9 cellular contexts compared by ENCODE assay signal in genomic region chr3:44584646-44585501, GRCh38. TPM values are rescaled to one million over a fixed set of nuclear protein-coding genes. Genes with fewer than 3 reads are reported as not detected.
DNase-seq lines count a peak whose midpoint lies in the region; ATAC-seq and TF ChIP-seq lines count a peak whose summit lies in the region.
"Had no signal": no experiment of that assay in that cellular context is flagged by ENCODE, and none has a peak within 500 bp of the region (broad histone marks: within the 10 kb centered on the region; RNA-seq: fewer than 3 reads in every experiment).

ZNF660 (plus strand) TSS chr3:44584964; CDS start chr3:44594194, 9,230 bp downstream.

- peak; percentile 72 for ATAC-seq in HG03159 (IDR thresholded peaks at IDR 0.05; ENCODE audit: unreplicated experiment)
- ATAC-seq in left lobe of liver = peak; percentile 69
- no peak for ATAC-seq in HG03457 (IDR thresholded peaks at IDR 0.05; ENCODE audit: unreplicated experiment)

- WGBS in spleen, 5 donors = 2 to 4% (median 3%) methylated on average over 25 to 41 of the region's 41 CpGs

- H3K4me3 Mint-ChIP-seq in activated CD4-positive, alpha-beta T cell treated with anti-CD3 and anti-CD28 coated beads, Interleukin-2, amount 10 ng/mL, durations not matched to agents 24 days and 14 days = peak within 1 kb of the TSS; percentile 7
- no peak within 1 kb of the TSS for H3K4me3 Mint-ChIP-seq in activated CD4-positive, alpha-beta T cell treated with anti-CD3 and anti-CD28 coated beads, Interleukin-2, amount 10 ng/mL, durations not matched to agents 7 days and 5 days

- peak within 1 kb of the TSS; percentile 75 for H3K27ac ChIP-seq in OCI-LY3 (ENCODE audit: low read length)
- peak within 1 kb of the TSS; percentile 30 for H3K27ac ChIP-seq in duodenal mucosa (ENCODE audit: low read depth, low read length)
- H3K27ac ChIP-seq in spleen = peak within 1 kb of the TSS; percentile 37 to 78 (median 72)
- H3K27ac ChIP-seq: epithelial cell of prostate had no signal

- peak within 1 kb of the TSS; percentile 45 for H3K4me2 ChIP-seq in OCI-LY3 (ENCODE audit: low read length)

- no peak within 1 kb of the TSS; the same call in 1 of the 2 replicates for H2AFZ ChIP-seq in OCI-LY3 (ENCODE audit: low read depth, low read length)

- no peaks in the 10 kb centered on the region for H4K20me1 ChIP-seq in OCI-LY3 (ENCODE audit: insufficient read depth, low read length)

- no peaks in the 10 kb centered on the region for H3K36me3 Mint-ChIP-seq in activated CD4-positive, alpha-beta T cell treated with anti-CD3 and anti-CD28 coated beads, Interleukin-2, amount 10 ng/mL, durations not matched to agents 24 days and 14 days (ENCODE audit: low read depth)
- peaks cover 3% of the 10 kb centered on the region for H3K36me3 Mint-ChIP-seq in activated CD4-positive, alpha-beta T cell treated with anti-CD3 and anti-CD28 coated beads, Interleukin-2, amount 10 ng/mL, durations not matched to agents 7 days and 5 days (ENCODE audit: low read depth)

- peaks cover 19% of the 10 kb centered on the region for H3K4me1 ChIP-seq in OCI-LY3 (ENCODE audit: low read length)
- H3K4me1 ChIP-seq in duodenal mucosa (ENCODE audit: control insufficient read depth in 1 of 2, insufficient read depth in 2 of 2, low read length in 2 of 2) = peaks cover 0 to 4% of the 10 kb centered on the region in 2 donors
- H3K4me1 ChIP-seq in spleen = peaks cover 0 to 24% (median 9%) of the 10 kb centered on the region in 6 donors

- H3K79me2 ChIP-seq in OCI-LY3 (ENCODE audit: low read length) = no peaks in the 10 kb centered on the region

- H3K27me3 Mint-ChIP-seq in activated CD4-positive, alpha-beta T cell treated with anti-CD3 and anti-CD28 coated beads, Interleukin-2, amount 10 ng/mL, durations not matched to agents 24 days and 14 days = peaks cover 13% of the 10 kb centered on the region
- peaks cover 17% of the 10 kb centered on the region for H3K27me3 Mint-ChIP-seq in activated CD4-positive, alpha-beta T cell treated with anti-CD3 and anti-CD28 coated beads, Interleukin-2, amount 10 ng/mL, durations not matched to agents 7 days and 5 days

- no peak for TF ChIP-seq CTCF in OCI-LY3 (IDR thresholded peaks at IDR 0.05; ENCODE audit: low read depth, low read length)
- TF ChIP-seq CTCF in spleen (IDR thresholded peaks at IDR 0.05 in 8 of 11, conservative IDR thresholded peaks at IDR 0.05 in 3 of 11) = no peak

- no peak within 1 kb of the TSS for H3K27ac Mint-ChIP-seq in activated CD4-positive, alpha-beta T cell treated with anti-CD3 and anti-CD28 coated beads, Interleukin-2, amount 10 ng/mL, durations not matched to agents 24 days and 14 days
- H3K27ac Mint-ChIP-seq in activated CD4-positive, alpha-beta T cell treated with anti-CD3 and anti-CD28 coated beads, Interleukin-2, amount 10 ng/mL, durations not matched to agents 7 days and 5 days = no peak within 1 kb of the TSS

- DNase-seq in activated CD4-positive, alpha-beta T cell treated with anti-CD3 and anti-CD28 coated beads, Interleukin-2, amount 10 ng/mL, durations not matched to agents 24 days and 14 days = no peak
- no peak for DNase-seq in activated CD4-positive, alpha-beta T cell treated with anti-CD3 and anti-CD28 coated beads, Interleukin-2, amount 10 ng/mL, durations not matched to agents 7 days and 5 days
- DNase-seq in left lobe of liver (ENCODE audit: low spot score) (no peak), spleen (peak; percentile 79)

- TF ChIP-seq POLR2A in spleen (IDR thresholded peaks at IDR 0.05) = no peak

- H3K9me3 Mint-ChIP-seq in activated CD4-positive, alpha-beta T cell treated with anti-CD3 and anti-CD28 coated beads, Interleukin-2, amount 10 ng/mL, durations not matched to agents 24 days and 14 days = peaks cover 43% of the 10 kb centered on the region
- H3K9me3 Mint-ChIP-seq in activated CD4-positive, alpha-beta T cell treated with anti-CD3 and anti-CD28 coated beads, Interleukin-2, amount 10 ng/mL, durations not matched to agents 7 days and 5 days = peaks cover 34% of the 10 kb centered on the region

- peak within 1 kb of the TSS; percentile 18; the same call in 1 of the 2 replicates for H3K4me3 ChIP-seq in OCI-LY3 (ENCODE audit: low read length)
- H3K4me3 ChIP-seq in duodenal mucosa (ENCODE audit: low read depth in 1 of 2, low read length in 2 of 2) = peak within 1 kb of the TSS; percentile 73 to 78
- H3K4me3 ChIP-seq in spleen = peak within 1 kb of the TSS; percentile 35 to 68 (median 48)

- no peaks in the 10 kb centered on the region for H3K36me3 ChIP-seq in OCI-LY3 (replicated peaks; ENCODE audit: low read depth, low read length)
- H3K36me3 ChIP-seq in duodenal mucosa (ENCODE audit: control insufficient read depth in 1 of 2, insufficient read depth in 2 of 2, low read length in 2 of 2) = peaks cover 0 to 2% of the 10 kb centered on the region in 2 donors
- H3K36me3 ChIP-seq in spleen = peaks cover 0 to 27% (median 12%) of the 10 kb centered on the region in 6 donors

- H3K27me3 ChIP-seq in OCI-LY3 (ENCODE audit: low read depth, low read length) = no peaks in the 10 kb centered on the region
- no peaks in the 10 kb centered on the region for H3K27me3 ChIP-seq in duodenal mucosa (ENCODE audit: control insufficient read depth in 1 of 2, insufficient read depth in 2 of 2, low read length in 2 of 2)
- peaks cover 0 to 16% (median 0%) of the 10 kb centered on the region in 7 donors for H3K27me3 ChIP-seq in spleen (replicated peaks in 1 of 7)

- H3K9me3 ChIP-seq in OCI-LY3 (ENCODE audit: insufficient read depth, low read length) (0 out of 2 replicates have a peak, but pooled peaks cover 3% of the 10 kb centered on the region), duodenal mucosa (ENCODE audit: control insufficient read depth in 1 of 2, low read length in 2 of 2) (no peaks in the 10 kb centered on the region), spleen (peaks cover 0 to 25% (median 0%) of the 10 kb centered on the region in 8 donors)

- H3K9ac ChIP-seq in OCI-LY3 (ENCODE audit: low read length) (no peak within 1 kb of the TSS; the same call in 1 of the 2 replicates), duodenal mucosa (ENCODE audit: low read depth in 1 of 2, low read length in 2 of 2) (peak within 1 kb of the TSS; percentile 47 to 59)

- POLR2A ChIA-PET in activated CD4-positive, alpha-beta T cell treated with anti-CD3 and anti-CD28 coated beads, Interleukin-2, amount 10 ng/mL, durations not matched to agents 7 days and 5 days (lab: Charles Lee) = no interaction called here

- CTCF ChIA-PET in activated CD4-positive, alpha-beta T cell treated with anti-CD3 and anti-CD28 coated beads, Interleukin-2, amount 10 ng/mL, durations not matched to agents 7 days and 5 days (lab: Charles Lee) = no interaction called here

- intact Hi-C loops in activated CD4-positive, alpha-beta T cell treated with anti-CD3 and anti-CD28 coated beads, Interleukin-2, amount 10 ng/mL, durations not matched to agents 24 days and 14 days (cut with micrococcal nuclease) = no loop called here
- intact Hi-C loops in spleen (cut with DNase I; ENCODE audit: low total_unique reads) = no loop called here

- H3K4me1 Mint-ChIP-seq in activated CD4-positive, alpha-beta T cell treated with anti-CD3 and anti-CD28 coated beads, Interleukin-2, amount 10 ng/mL, durations not matched to agents 24 days and 14 days = no peaks in the 10 kb centered on the region
- no peaks in the 10 kb centered on the region for H3K4me1 Mint-ChIP-seq in activated CD4-positive, alpha-beta T cell treated with anti-CD3 and anti-CD28 coated beads, Interleukin-2, amount 10 ng/mL, durations not matched to agents 7 days and 5 days

RNA-seq across cellular contexts. Expression of gene ZNF660, which starts in this region (rescaled TPM):
- 0.17 and 0.30 TPM in 2 replicates for total RNA-seq in activated CD4-positive, alpha-beta T cell treated with anti-CD3 and anti-CD28 coated beads, Interleukin-2, amount 10 ng/mL, durations not matched to agents 24 days and 14 days
- under 1 TPM in 1 of 2 experiments, not detected in 1; 0.15 TPM for total RNA-seq in activated CD4-positive, alpha-beta T cell treated with anti-CD3 and anti-CD28 coated beads, Interleukin-2, amount 10 ng/mL, durations not matched to agents 7 days and 5 days
- total RNA-seq in left lobe of liver = 0.30 TPM
- 1 to 10 TPM; 2.7 to 5.4 (median 4.3) TPM for total RNA-seq in spleen
- polyA plus RNA-seq in spleen = under 1 TPM; 0.61 to 0.80 (median 0.62) TPM

Comparison
In these comparisons a context has a peak if more than half of its experiments do, and no peak if none do; other contexts are left out.
1. Peak in ATAC-seq in left lobe of liver; RNA of the gene not detected or under 1 TPM.
2. H3K4me3 ChIP-seq: peak in every context shown above with its lines; median percentile 76 in duodenal mucosa; 48 in spleen; 18 in OCI-LY3.